In genomic region chr11:13104619-13105236, GRCh38 we compare ENCODE assay signal across 18 cellular contexts.
DNase-seq lines count a peak whose midpoint lies in the region; ATAC-seq and TF ChIP-seq lines count a peak whose summit lies in the region.
"Had no signal": no experiment of that assay in that cellular context is flagged by ENCODE, and none has a peak within 500 bp of the region (broad histone marks: within the 10 kb centered on the region; RNA-seq: fewer than 3 reads in every experiment).

No MANE protein-coding gene starts in this region.

- no peaks in the 10 kb centered on the region for H3K9me3 ChIP-seq in heart right ventricle
- H3K9me3 ChIP-seq in gastroesophageal sphincter: no peaks in the 10 kb centered on the region
- H3K9me3 ChIP-seq in subcutaneous abdominal adipose tissue (ENCODE audit: control insufficient read depth in 5 of 5, low read length in 5 of 5): peaks cover 0 to 5% (median 0%) of the 10 kb centered on the region in 5 donors
- H3K9me3 ChIP-seq: lower lobe of right lung had no signal

- H3K27ac ChIP-seq in heart right ventricle: peak overlapping the region in 6 of 10 donors; percentile 4 to 65 (median 46)
- H3K27ac ChIP-seq in gastroesophageal sphincter: no peak overlapping the region
- H3K27ac ChIP-seq in subcutaneous abdominal adipose tissue (ENCODE audit: low read depth, low read length): peak overlapping the region; percentile 32
- H3K27ac ChIP-seq: lower lobe of right lung, SK-N-MC had no signal

- no peak overlapping the region for H3K9ac ChIP-seq in subcutaneous abdominal adipose tissue (ENCODE audit: low read length in 5 of 5)

- WGBS in heart right ventricle, 2 donors: 50 to 58% methylated on average over 5 of the region's 5 CpGs
- WGBS in gastroesophageal sphincter (ENCODE audit: low coverage in 1 of 2), 2 donors: 40 to 66% methylated on average over 2 to 4 of the region's 5 CpGs

- H3K36me3 ChIP-seq in heart right ventricle: no peaks in the 10 kb centered on the region
- no peaks in the 10 kb centered on the region for H3K36me3 ChIP-seq in gastroesophageal sphincter
- no peaks in the 10 kb centered on the region for H3K36me3 ChIP-seq in subcutaneous abdominal adipose tissue (ENCODE audit: control insufficient read depth in 5 of 5, insufficient read depth in 5 of 5, low read length in 5 of 5)
- H3K36me3 ChIP-seq: lower lobe of right lung had no signal

- no peak for TF ChIP-seq CTCF in heart right ventricle (IDR thresholded peaks at IDR 0.05)
- no peak for TF ChIP-seq CTCF in gastroesophageal sphincter (IDR thresholded peaks at IDR 0.05)

- peak in 1 of 2 donors; percentile 19 for DNase-seq in heart right ventricle
- no peak for DNase-seq in Right ventricle myocardium inferior (ENCODE audit: missing footprints)
- DNase-seq in NCI-H2227 treated with DMSO at 0.1 percent for 48 hours (lab: John Stamatoyannopoulos, UW): peak; percentile 21
- DNase-seq in GM19240 (ENCODE audit: insufficient read length, low spot score): no peak
- DNase-seq in NOMO-1 treated with dmso at 0.1 percent for 144 hours (lab: John Stamatoyannopoulos, UW; ENCODE audit: unreplicated experiment): no peak
- DNase-seq: activated CD4-positive, alpha-beta memory T cell treated with anti-CD3 and anti-CD28 coated beads for 36 hours; activated naive CD8-positive, alpha-beta T cell treated with anti-CD3 and anti-CD28 coated beads, Interleukin-2, amount 10 ng/mL, durations not matched to agents 7 days and 5 days; activated T-cell treated with anti-CD3 and anti-CD28 coated beads, Interleukin-2, amount 50 U/mL, for 48 hours; endodermal cell; foreskin melanocyte; Karpas-422; lower lobe of right lung; retina; substantia nigra had no signal

- H3K4me3 ChIP-seq in heart right ventricle (no peak overlapping the region), gastroesophageal sphincter (no peak overlapping the region), subcutaneous abdominal adipose tissue (ENCODE audit: low read depth in 1 of 5, low read length in 5 of 5) (peak overlapping the region in 1 of 5 donors; percentile 28)
- H3K4me3 ChIP-seq: lower lobe of right lung, SK-N-MC had no signal

- no peak for TF ChIP-seq POLR2A in gastroesophageal sphincter (IDR thresholded peaks at IDR 0.05)

- ATAC-seq in heart right ventricle: peak; percentile 48 to 80 (median 74)
- ATAC-seq in Right ventricle myocardium inferior: no peak
- peak; percentile 67 for ATAC-seq in gastroesophageal sphincter
- ATAC-seq in GM21529 (IDR thresholded peaks at IDR 0.05; ENCODE audit: unreplicated experiment): no peak

- H3K27me3 ChIP-seq in heart right ventricle (peaks cover 0 to 4% (median 0%) of the 10 kb centered on the region in 7 donors), gastroesophageal sphincter (no peaks in the 10 kb centered on the region), subcutaneous abdominal adipose tissue (ENCODE audit: control insufficient read depth in 5 of 5, insufficient read depth in 4 of 5, low read length in 5 of 5) (peaks cover 0 to 2% (median 0%) of the 10 kb centered on the region in 5 donors)

- intact Hi-C loops in heart right ventricle (cut with DNase I) (loop anchor here in 1 of 10 donors (5.0 kb wide), 1 partner anchor 72 kb away; no protein-coding TSS in a partner anchor), Right ventricle myocardium inferior (cut with DNase I) (no loop called here)

- no peak for TF ChIP-seq EP300 in gastroesophageal sphincter (IDR thresholded peaks at IDR 0.05)

- H3K4me1 ChIP-seq in heart right ventricle (peaks cover 0 to 26% (median 13%) of the 10 kb centered on the region in 9 donors), gastroesophageal sphincter (no peaks in the 10 kb centered on the region), subcutaneous abdominal adipose tissue (ENCODE audit: control insufficient read depth in 5 of 5, insufficient read depth in 5 of 5, low read length in 5 of 5) (peaks cover 0 to 26% (median 0%) of the 10 kb centered on the region in 5 donors)

Comparison
In these comparisons a context has a peak if more than half of its experiments do, and no peak if none do; other contexts are left out.
1. ATAC-seq: peak in heart right ventricle (8 of 8) and gastroesophageal sphincter (single experiment); none in Right ventricle myocardium inferior (single experiment) and GM21529 (single experiment).
2. H3K27ac ChIP-seq: peak in heart right ventricle (6 of 10) and subcutaneous abdominal adipose tissue (single experiment); none in gastroesophageal sphincter (0 of 4).